Comparison of ENCODE assay signal across 27 cellular contexts in genomic region chr1:20473894-20474293, GRCh38.
"Had no signal": no experiment of that assay in that cellular context is flagged by ENCODE, and none has a peak within 500 bp of the region (broad histone marks: within the 10 kb centered on the region; RNA-seq: fewer than 3 reads in every experiment).

No MANE protein-coding gene starts in this region.

- FAIRE-seq: kidney, pancreas, urothelium cell line had no signal

- ATAC-seq: activated CD4-positive, alpha-beta T cell treated with anti-CD3 and anti-CD28 coated beads for 36 hours; body of pancreas; effector memory CD8-positive, alpha-beta T cell; gastroesophageal sphincter; left colon; natural killer cell had no signal

- H2AFZ ChIP-seq: hepatocyte had no signal

- H3K36me3 ChIP-seq: cardiac muscle cell, gastroesophageal sphincter, pancreas, right atrium auricular region, spleen had no signal

- H3K4me3 Mint-ChIP-seq: activated B cell treated with CpG ODN at 0.5 μM for 24 hours; activated CD4-positive, alpha-beta T cell treated with anti-CD3 and anti-CD28 coated beads for 36 hours; activated naive CD8-positive, alpha-beta T cell; effector memory CD8-positive, alpha-beta T cell; immature natural killer cell; natural killer cell had no signal

- H3K27me3 ChIP-seq: body of pancreas, dorsolateral prefrontal cortex, hepatocyte, pancreas, right atrium auricular region had no signal

- DNase-seq: activated B cell treated with CpG ODN at 0.5 μM for 24 hours; activated CD4-positive, alpha-beta T cell treated with anti-CD3 and anti-CD28 coated beads, Interleukin-2, amount 50 U/mL, for 4 hours; activated effector memory CD4-positive, alpha-beta T cell treated with Interleukin-2 at 50 U/mL for 16 hours; activated naive CD4-positive, alpha-beta T cell treated with Interleukin-2 at 50 U/mL for 16 hours; activated T-cell treated with anti-CD3 and anti-CD28 coated beads for 4 hours; aorta; cerebellar nuclear complex; effector memory CD8-positive, alpha-beta T cell; immature natural killer cell; kidney; natural killer cell; pancreas; spleen; stimulated activated naive CD4-positive, alpha-beta T cell treated with Interleukin-2 at 50 U/mL for 16 hours; T-helper 2 cell had no signal

- H3K4me1 Mint-ChIP-seq: immature natural killer cell, natural killer cell had no signal

- H3K36me3 Mint-ChIP-seq: activated naive CD8-positive, alpha-beta T cell; immature natural killer cell; mesothelial cell of epicardium; natural killer cell had no signal

- H3K4me3 ChIP-seq: body of pancreas, cardiac muscle cell, coronary artery, gastroesophageal sphincter, hepatocyte, pancreas, spleen had no signal

- H3K9me3 ChIP-seq: body of pancreas, gastroesophageal sphincter, pancreas, right atrium auricular region, spleen had no signal

- H3K27ac ChIP-seq: body of pancreas, cardiac muscle cell, coronary artery, gastroesophageal sphincter, pancreas, right atrium auricular region, spleen had no signal

- H3K27ac Mint-ChIP-seq: activated B cell treated with CpG ODN at 0.5 μM for 24 hours; activated CD4-positive, alpha-beta T cell treated with anti-CD3 and anti-CD28 coated beads for 36 hours; activated naive CD8-positive, alpha-beta T cell; effector memory CD8-positive, alpha-beta T cell; immature natural killer cell; mesothelial cell of epicardium; natural killer cell had no signal

- H3K9me3 Mint-ChIP-seq: activated B cell treated with CpG ODN at 0.5 μM for 24 hours; effector memory CD8-positive, alpha-beta T cell; immature natural killer cell; mesothelial cell of epicardium; natural killer cell had no signal
